ENCODE assay signal across 25 cellular contexts in the genomic region with DNA sequence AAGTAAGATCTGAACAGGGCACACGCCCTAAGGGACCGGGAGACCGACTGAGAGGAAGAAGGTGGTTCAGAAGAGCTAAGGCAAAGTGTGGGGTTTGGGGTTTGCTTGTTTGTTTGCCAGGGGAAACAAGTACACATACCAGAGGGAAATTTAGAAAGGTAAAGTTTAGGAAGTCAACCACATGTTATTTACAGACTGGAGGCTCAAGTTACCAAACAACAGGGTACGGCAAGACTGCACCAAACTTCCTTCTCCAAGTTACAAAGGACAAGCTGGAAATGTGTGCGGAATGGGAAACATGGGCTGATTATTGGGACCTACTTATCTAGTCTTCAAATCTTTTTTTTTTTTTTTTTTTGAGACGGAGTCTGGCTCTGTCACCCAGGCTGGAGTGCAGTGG.
"Had no signal": no experiment of that assay in that cellular context is flagged by ENCODE, and none has a peak within 500 bp of the region (broad histone marks: within the 10 kb centered on the region; RNA-seq: fewer than 3 reads in every experiment).

No MANE protein-coding gene starts in this region.

- ATAC-seq: K562, Panc1 had no signal

- H3K4me3 Mint-ChIP-seq: IgD-negative memory B cell had no signal

- H3K9me2 ChIP-seq: SK-N-SH had no signal

- H3K27me3 Mint-ChIP-seq: IgD-negative memory B cell had no signal

- H3K4me3 ChIP-seq: K562 had no signal

- DNase-seq: Kasumi-1, MV-4-11, NCI-H1048, NCI-H1105 treated with DMSO at 0.1 percent for 48 hours, NCI-H1417 treated with DMSO at 0.1 percent for 48 hours, NCI-H146, NCI-H1694 treated with DMSO at 0.1 percent for 48 hours, NCI-H1930, NCI-H2081 treated with DMSO at 0.1 percent for 48 hours, NCI-H2171, NCI-H226, NCI-H446, NCI-H510A, NCI-H524 treated with DMSO at 0.1 percent for 48 hours, NCI-H69, NCI-H774, SHP77, SK-N-SH, SW 1271 had no signal

- H3K9me3 ChIP-seq: SK-N-SH had no signal

- H3K4me2 ChIP-seq: KMS-11, SK-N-SH had no signal

- H3K9me3 Mint-ChIP-seq: IgD-negative memory B cell had no signal

- H3K27ac ChIP-seq: HL-60, KMS-11, RWPE1 had no signal
